In the genomic region with DNA sequence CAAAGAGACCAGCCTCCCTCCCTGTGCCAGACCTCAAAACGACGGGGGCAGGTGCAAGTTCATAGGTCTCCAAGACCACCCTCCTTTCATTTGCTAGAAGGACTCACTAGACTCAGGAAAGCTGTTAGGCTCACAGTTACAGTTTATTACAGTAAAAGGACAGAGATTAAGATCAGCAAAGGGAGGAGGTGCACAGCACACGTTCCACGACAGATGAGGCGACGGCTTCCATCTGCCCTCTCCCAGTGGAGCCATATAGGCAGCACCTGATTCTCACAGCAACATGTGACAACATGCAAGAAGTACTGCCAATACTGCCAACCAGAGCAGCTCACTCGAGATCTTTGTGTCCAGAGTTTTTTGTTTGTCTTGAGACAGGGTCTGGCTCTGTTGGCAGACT, we compare ENCODE assay signal across 1 cellular context.
TF ChIP-seq lines count a peak whose summit lies in the region.

No MANE protein-coding gene starts in this region.

TF ChIP-seq in K562, 482 proteins besides CTCF, POLR2A, EP300 and RAD21:
- TF ChIP-seq ATF7 (IDR thresholded peaks at IDR 0.05) (0 out of 2 replicates have a peak, but pooled peaks have one; percentile 32), NR4A1 (CRISPR knock-in tag; IDR thresholded peaks at IDR 0.05) (no peak), NR4A1 (tag; IDR thresholded peaks at IDR 0.05) (0 out of 2 replicates have a peak, but pooled peaks have one; percentile 26), ZNF696 (CRISPR knock-in tag; conservative IDR thresholded peaks at IDR 0.05) (no peak), L3MBTL2 (IDR thresholded peaks at IDR 0.05) (peak; percentile 95), NRF1 (conservative IDR thresholded peaks at IDR 0.05 in 1 of 2, IDR thresholded peaks at IDR 0.05 in 1 of 2) (0 out of 4 replicates have a peak, but pooled peaks of 1 of the 2 experiments have one; percentile 11), ZNF253 (CRISPR knock-in tag; conservative IDR thresholded peaks at IDR 0.05) (no peak)
- TF ChIP-seq, protein P1, sequence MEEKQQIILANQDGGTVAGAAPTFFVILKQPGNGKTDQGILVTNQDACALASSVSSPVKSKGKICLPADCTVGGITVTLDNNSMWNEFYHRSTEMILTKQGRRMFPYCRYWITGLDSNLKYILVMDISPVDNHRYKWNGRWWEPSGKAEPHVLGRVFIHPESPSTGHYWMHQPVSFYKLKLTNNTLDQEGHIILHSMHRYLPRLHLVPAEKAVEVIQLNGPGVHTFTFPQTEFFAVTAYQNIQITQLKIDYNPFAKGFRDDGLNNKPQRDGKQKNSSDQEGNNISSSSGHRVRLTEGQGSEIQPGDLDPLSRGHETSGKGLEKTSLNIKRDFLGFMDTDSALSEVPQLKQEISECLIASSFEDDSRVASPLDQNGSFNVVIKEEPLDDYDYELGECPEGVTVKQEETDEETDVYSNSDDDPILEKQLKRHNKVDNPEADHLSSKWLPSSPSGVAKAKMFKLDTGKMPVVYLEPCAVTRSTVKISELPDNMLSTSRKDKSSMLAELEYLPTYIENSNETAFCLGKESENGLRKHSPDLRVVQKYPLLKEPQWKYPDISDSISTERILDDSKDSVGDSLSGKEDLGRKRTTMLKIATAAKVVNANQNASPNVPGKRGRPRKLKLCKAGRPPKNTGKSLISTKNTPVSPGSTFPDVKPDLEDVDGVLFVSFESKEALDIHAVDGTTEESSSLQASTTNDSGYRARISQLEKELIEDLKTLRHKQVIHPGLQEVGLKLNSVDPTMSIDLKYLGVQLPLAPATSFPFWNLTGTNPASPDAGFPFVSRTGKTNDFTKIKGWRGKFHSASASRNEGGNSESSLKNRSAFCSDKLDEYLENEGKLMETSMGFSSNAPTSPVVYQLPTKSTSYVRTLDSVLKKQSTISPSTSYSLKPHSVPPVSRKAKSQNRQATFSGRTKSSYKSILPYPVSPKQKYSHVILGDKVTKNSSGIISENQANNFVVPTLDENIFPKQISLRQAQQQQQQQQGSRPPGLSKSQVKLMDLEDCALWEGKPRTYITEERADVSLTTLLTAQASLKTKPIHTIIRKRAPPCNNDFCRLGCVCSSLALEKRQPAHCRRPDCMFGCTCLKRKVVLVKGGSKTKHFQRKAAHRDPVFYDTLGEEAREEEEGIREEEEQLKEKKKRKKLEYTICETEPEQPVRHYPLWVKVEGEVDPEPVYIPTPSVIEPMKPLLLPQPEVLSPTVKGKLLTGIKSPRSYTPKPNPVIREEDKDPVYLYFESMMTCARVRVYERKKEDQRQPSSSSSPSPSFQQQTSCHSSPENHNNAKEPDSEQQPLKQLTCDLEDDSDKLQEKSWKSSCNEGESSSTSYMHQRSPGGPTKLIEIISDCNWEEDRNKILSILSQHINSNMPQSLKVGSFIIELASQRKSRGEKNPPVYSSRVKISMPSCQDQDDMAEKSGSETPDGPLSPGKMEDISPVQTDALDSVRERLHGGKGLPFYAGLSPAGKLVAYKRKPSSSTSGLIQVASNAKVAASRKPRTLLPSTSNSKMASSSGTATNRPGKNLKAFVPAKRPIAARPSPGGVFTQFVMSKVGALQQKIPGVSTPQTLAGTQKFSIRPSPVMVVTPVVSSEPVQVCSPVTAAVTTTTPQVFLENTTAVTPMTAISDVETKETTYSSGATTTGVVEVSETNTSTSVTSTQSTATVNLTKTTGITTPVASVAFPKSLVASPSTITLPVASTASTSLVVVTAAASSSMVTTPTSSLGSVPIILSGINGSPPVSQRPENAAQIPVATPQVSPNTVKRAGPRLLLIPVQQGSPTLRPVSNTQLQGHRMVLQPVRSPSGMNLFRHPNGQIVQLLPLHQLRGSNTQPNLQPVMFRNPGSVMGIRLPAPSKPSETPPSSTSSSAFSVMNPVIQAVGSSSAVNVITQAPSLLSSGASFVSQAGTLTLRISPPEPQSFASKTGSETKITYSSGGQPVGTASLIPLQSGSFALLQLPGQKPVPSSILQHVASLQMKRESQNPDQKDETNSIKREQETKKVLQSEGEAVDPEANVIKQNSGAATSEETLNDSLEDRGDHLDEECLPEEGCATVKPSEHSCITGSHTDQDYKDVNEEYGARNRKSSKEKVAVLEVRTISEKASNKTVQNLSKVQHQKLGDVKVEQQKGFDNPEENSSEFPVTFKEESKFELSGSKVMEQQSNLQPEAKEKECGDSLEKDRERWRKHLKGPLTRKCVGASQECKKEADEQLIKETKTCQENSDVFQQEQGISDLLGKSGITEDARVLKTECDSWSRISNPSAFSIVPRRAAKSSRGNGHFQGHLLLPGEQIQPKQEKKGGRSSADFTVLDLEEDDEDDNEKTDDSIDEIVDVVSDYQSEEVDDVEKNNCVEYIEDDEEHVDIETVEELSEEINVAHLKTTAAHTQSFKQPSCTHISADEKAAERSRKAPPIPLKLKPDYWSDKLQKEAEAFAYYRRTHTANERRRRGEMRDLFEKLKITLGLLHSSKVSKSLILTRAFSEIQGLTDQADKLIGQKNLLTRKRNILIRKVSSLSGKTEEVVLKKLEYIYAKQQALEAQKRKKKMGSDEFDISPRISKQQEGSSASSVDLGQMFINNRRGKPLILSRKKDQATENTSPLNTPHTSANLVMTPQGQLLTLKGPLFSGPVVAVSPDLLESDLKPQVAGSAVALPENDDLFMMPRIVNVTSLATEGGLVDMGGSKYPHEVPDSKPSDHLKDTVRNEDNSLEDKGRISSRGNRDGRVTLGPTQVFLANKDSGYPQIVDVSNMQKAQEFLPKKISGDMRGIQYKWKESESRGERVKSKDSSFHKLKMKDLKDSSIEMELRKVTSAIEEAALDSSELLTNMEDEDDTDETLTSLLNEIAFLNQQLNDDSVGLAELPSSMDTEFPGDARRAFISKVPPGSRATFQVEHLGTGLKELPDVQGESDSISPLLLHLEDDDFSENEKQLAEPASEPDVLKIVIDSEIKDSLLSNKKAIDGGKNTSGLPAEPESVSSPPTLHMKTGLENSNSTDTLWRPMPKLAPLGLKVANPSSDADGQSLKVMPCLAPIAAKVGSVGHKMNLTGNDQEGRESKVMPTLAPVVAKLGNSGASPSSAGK (IDR thresholded peaks at IDR 0.05) = peak; percentile 84
- TF ChIP-seq, protein P2, sequence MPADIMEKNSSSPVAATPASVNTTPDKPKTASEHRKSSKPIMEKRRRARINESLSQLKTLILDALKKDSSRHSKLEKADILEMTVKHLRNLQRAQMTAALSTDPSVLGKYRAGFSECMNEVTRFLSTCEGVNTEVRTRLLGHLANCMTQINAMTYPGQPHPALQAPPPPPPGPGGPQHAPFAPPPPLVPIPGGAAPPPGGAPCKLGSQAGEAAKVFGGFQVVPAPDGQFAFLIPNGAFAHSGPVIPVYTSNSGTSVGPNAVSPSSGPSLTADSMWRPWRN (IDR thresholded peaks at IDR 0.05; ENCODE audit: low read depth) = 0 out of 2 replicates have a peak, but pooled peaks have one; percentile 10
- TF ChIP-seq, protein P3, sequence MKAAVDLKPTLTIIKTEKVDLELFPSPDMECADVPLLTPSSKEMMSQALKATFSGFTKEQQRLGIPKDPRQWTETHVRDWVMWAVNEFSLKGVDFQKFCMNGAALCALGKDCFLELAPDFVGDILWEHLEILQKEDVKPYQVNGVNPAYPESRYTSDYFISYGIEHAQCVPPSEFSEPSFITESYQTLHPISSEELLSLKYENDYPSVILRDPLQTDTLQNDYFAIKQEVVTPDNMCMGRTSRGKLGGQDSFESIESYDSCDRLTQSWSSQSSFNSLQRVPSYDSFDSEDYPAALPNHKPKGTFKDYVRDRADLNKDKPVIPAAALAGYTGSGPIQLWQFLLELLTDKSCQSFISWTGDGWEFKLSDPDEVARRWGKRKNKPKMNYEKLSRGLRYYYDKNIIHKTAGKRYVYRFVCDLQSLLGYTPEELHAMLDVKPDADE (conservative IDR thresholded peaks at IDR 0.05; ENCODE audit: control insufficient read depth, low read depth, low read length) = no peak
- TF ChIP-seq, protein P4, sequence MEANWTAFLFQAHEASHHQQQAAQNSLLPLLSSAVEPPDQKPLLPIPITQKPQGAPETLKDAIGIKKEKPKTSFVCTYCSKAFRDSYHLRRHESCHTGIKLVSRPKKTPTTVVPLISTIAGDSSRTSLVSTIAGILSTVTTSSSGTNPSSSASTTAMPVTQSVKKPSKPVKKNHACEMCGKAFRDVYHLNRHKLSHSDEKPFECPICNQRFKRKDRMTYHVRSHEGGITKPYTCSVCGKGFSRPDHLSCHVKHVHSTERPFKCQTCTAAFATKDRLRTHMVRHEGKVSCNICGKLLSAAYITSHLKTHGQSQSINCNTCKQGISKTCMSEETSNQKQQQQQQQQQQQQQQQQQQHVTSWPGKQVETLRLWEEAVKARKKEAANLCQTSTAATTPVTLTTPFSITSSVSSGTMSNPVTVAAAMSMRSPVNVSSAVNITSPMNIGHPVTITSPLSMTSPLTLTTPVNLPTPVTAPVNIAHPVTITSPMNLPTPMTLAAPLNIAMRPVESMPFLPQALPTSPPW (CRISPR knock-in tag; IDR thresholded peaks at IDR 0.05) = peak; percentile 31; the same call in 1 of the 2 replicates
